20 cellular contexts compared by ENCODE assay signal in genomic region chr7:70133291-70133690, GRCh38.
DNase-seq lines count a peak whose midpoint lies in the region; ATAC-seq and TF ChIP-seq lines count a peak whose summit lies in the region.
"Had no signal": no experiment of that assay in that cellular context is flagged by ENCODE, and none has a peak within 500 bp of the region (broad histone marks: within the 10 kb centered on the region; RNA-seq: fewer than 3 reads in every experiment).

No MANE protein-coding gene starts in this region.

- H3F3A ChIP-seq in SK-N-SH (replicated peaks; ENCODE audit: insufficient read depth), result no peaks in the 10 kb centered on the region

- H4K20me1 ChIP-seq in SK-N-SH (ENCODE audit: insufficient read depth), result no peaks in the 10 kb centered on the region

- no peaks in the 10 kb centered on the region for H3K36me3 Mint-ChIP-seq in glutamatergic neuron (ENCODE audit: unreplicated experiment)
- H3K36me3 Mint-ChIP-seq: CD8-positive, alpha-beta T cell had no signal

- no peak overlapping the region for H3K4me3 ChIP-seq in SK-N-SH (ENCODE audit: low read depth in 2 of 2, low read length in 1 of 2)
- H3K4me3 ChIP-seq: PC-9 had no signal

- H3K36me3 ChIP-seq in SK-N-SH (replicated peaks in 1 of 2; ENCODE audit: control insufficient read depth in 1 of 2, insufficient read depth in 2 of 2, low read length in 1 of 2), result no peaks in the 10 kb centered on the region

- H3K4me1 ChIP-seq in SK-N-SH (ENCODE audit: control insufficient read depth in 1 of 2, insufficient read depth in 2 of 2, low read depth in 1 of 2, low read length in 1 of 2), result peaks cover 0 to 46% of the 10 kb centered on the region in 2 experiments; a peak in 2 of 4 replicates

- TF ChIP-seq RAD21 in SK-N-SH (IDR thresholded peaks at IDR 0.05; ENCODE audit: low read length), result no peak

- no peak overlapping the region for H3K9ac ChIP-seq in SK-N-SH

- CTCF ChIA-PET in SK-N-SH (lab: Yijun Ruan, JAX), result interaction anchor here (0.8 to 5.6 kb wide), 16 partner anchors 9 to 565 kb away, joined by 3 to 31 read pairs (median 5); no protein-coding TSS in a partner anchor

- no peak overlapping the region for H3K4me3 Mint-ChIP-seq in glutamatergic neuron (ENCODE audit: unreplicated experiment)
- H3K4me3 Mint-ChIP-seq: CD8-positive, alpha-beta T cell; IgD-negative memory B cell had no signal

- H3K9me3 Mint-ChIP-seq in glutamatergic neuron (ENCODE audit: unreplicated experiment), result no peaks in the 10 kb centered on the region
- H3K9me3 Mint-ChIP-seq: CD8-positive, alpha-beta T cell had no signal

- H3K27ac Mint-ChIP-seq in glutamatergic neuron (ENCODE audit: unreplicated experiment), result peak overlapping the region; percentile 40
- H3K27ac Mint-ChIP-seq: CD8-positive, alpha-beta T cell; IgD-negative memory B cell had no signal

- no peaks in the 10 kb centered on the region for H3K9me3 ChIP-seq in SK-N-SH

- DNase-seq in DMS 273 (lab: John Stamatoyannopoulos, UW; ENCODE audit: unreplicated experiment), result peak; percentile 71
- no peak for DNase-seq in DMS 273 treated with DMSO at 0.1 percent for 48 hours (lab: John Stamatoyannopoulos, UW)
- no peak for DNase-seq in SK-N-SH
- no peak for DNase-seq in glutamatergic neuron
- DNase-seq in DMS79 (lab: John Stamatoyannopoulos, UW), result no peak
- DNase-seq in T-helper 9 cell, result no peak
- no peak for DNase-seq in effector CD4-positive, alpha-beta T cell
- DNase-seq: ACHN; C1 segment of cervical spinal cord; CD8-positive, alpha-beta T cell; DMS53; EL; GF-D8; NCI-H510A; PC-9; SHP77 treated with DMSO at 0.1 percent for 48 hours had no signal

- peaks cover 47% of the 10 kb centered on the region for H3K4me1 Mint-ChIP-seq in glutamatergic neuron (ENCODE audit: low read depth, unreplicated experiment)
- H3K4me1 Mint-ChIP-seq: IgD-negative memory B cell had no signal

- no peak overlapping the region for H3K4me2 ChIP-seq in SK-N-SH
- H3K4me2 ChIP-seq: PC-9 had no signal

- TF ChIP-seq EP300 in SK-N-SH (IDR thresholded peaks at IDR 0.05; ENCODE audit: borderline replicate concordance in 1 of 2, low read depth in 1 of 2, low read length in 1 of 2), result no peak

- no peaks in the 10 kb centered on the region for H3K27me3 Mint-ChIP-seq in glutamatergic neuron (ENCODE audit: unreplicated experiment)
- H3K27me3 Mint-ChIP-seq: IgD-negative memory B cell had no signal

- no peak overlapping the region for H2AFZ ChIP-seq in SK-N-SH (ENCODE audit: low read depth)
- H2AFZ ChIP-seq: PC-9 had no signal

- H3K27ac ChIP-seq in SK-N-SH (ENCODE audit: low read depth in 2 of 2, low read length in 1 of 2), result peak overlapping the region in 1 of 2 experiments; percentile 80; a peak in 2 of 4 replicates
- H3K27ac ChIP-seq: 22Rv1, PC-9, RWPE1 had no signal

- no peaks in the 10 kb centered on the region for H3K79me2 ChIP-seq in SK-N-SH (ENCODE audit: insufficient read depth)

- H3K9me2 ChIP-seq in SK-N-SH, result no peaks in the 10 kb centered on the region

- POLR2A ChIA-PET in SK-N-SH (lab: Yijun Ruan, JAX), result interaction anchor here (0.8 to 0.9 kb wide), 2 partner anchors 20 to 69 kb away, joined by 3 read pairs; no protein-coding TSS in a partner anchor

- no peaks in the 10 kb centered on the region for H3K27me3 ChIP-seq in SK-N-SH (ENCODE audit: insufficient read depth)

- TF ChIP-seq CTCF in SK-N-SH (IDR thresholded peaks at IDR 0.05), result no peak
- TF ChIP-seq CTCF in glutamatergic neuron (IDR thresholded peaks at IDR 0.05; ENCODE audit: partially characterized antibody, unreplicated experiment), result no peak

- peak; percentile 33 for ATAC-seq in SK-N-SH treated with all-trans-retinoic acid at 6 μM for 48 hours
- ATAC-seq: CD8-positive, alpha-beta T cell had no signal

TF ChIP-seq in SK-N-SH treated with all-trans-retinoic acid at 6 μM for 48 hours, 23 proteins besides CTCF, POLR2A, EP300 and RAD21 (continues in another document):
- TF ChIP-seq BACH2 (CRISPR knock-in tag; IDR thresholded peaks at IDR 0.05; ENCODE audit: borderline replicate concordance) (no peak), OSR1 (CRISPR knock-in tag; IDR thresholded peaks at IDR 0.05) (no peak), TCF4 (CRISPR knock-in tag; IDR thresholded peaks at IDR 0.05; ENCODE audit: borderline replicate concordance) (no peak), ZFP3 (CRISPR knock-in tag; IDR thresholded peaks at IDR 0.05) (no peak), ZNF8 (CRISPR knock-in tag; IDR thresholded peaks at IDR 0.05) (no peak), ESRRG (CRISPR knock-in tag; IDR thresholded peaks at IDR 0.05) (no peak)
- TF ChIP-seq, protein P1, sequence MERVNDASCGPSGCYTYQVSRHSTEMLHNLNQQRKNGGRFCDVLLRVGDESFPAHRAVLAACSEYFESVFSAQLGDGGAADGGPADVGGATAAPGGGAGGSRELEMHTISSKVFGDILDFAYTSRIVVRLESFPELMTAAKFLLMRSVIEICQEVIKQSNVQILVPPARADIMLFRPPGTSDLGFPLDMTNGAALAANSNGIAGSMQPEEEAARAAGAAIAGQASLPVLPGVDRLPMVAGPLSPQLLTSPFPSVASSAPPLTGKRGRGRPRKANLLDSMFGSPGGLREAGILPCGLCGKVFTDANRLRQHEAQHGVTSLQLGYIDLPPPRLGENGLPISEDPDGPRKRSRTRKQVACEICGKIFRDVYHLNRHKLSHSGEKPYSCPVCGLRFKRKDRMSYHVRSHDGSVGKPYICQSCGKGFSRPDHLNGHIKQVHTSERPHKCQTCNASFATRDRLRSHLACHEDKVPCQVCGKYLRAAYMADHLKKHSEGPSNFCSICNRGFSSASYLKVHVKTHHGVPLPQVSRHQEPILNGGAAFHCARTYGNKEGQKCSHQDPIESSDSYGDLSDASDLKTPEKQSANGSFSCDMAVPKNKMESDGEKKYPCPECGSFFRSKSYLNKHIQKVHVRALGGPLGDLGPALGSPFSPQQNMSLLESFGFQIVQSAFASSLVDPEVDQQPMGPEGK (CRISPR knock-in tag; IDR thresholded peaks at IDR 0.05; ENCODE audit: borderline replicate concordance), result no peak

TF ChIP-seq in SK-N-SH, 30 proteins besides CTCF, POLR2A, EP300 and RAD21 (continues in another document):
- TF ChIP-seq MEF2A (IDR thresholded peaks at IDR 0.05; ENCODE audit: borderline replicate concordance, low read depth) (no peak), JUND (IDR thresholded peaks at IDR 0.05) (no peak), TAF1 (IDR thresholded peaks at IDR 0.05; ENCODE audit: borderline replicate concordance, low read depth, low read length) (no peak), ELF1 (IDR thresholded peaks at IDR 0.05) (no peak), EZH2phosphoT487 (IDR thresholded peaks at IDR 0.05; ENCODE audit: borderline replicate concordance, low read depth) (no peak), TCF12 (IDR thresholded peaks at IDR 0.05) (no peak), GATA2 (CRISPR knock-in tag; IDR thresholded peaks at IDR 0.05) (no peak), MXI1 (IDR thresholded peaks at IDR 0.05; ENCODE audit: low read depth, low read length) (no peak), FOXJ3 (CRISPR knock-in tag; IDR thresholded peaks at IDR 0.05) (no peak)
- TF ChIP-seq, protein P2, sequence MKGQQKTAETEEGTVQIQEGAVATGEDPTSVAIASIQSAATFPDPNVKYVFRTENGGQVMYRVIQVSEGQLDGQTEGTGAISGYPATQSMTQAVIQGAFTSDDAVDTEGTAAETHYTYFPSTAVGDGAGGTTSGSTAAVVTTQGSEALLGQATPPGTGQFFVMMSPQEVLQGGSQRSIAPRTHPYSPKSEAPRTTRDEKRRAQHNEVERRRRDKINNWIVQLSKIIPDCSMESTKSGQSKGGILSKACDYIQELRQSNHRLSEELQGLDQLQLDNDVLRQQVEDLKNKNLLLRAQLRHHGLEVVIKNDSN (IDR thresholded peaks at IDR 0.05; ENCODE audit: borderline replicate concordance, low read depth), result no peak
- TF ChIP-seq, protein P3, sequence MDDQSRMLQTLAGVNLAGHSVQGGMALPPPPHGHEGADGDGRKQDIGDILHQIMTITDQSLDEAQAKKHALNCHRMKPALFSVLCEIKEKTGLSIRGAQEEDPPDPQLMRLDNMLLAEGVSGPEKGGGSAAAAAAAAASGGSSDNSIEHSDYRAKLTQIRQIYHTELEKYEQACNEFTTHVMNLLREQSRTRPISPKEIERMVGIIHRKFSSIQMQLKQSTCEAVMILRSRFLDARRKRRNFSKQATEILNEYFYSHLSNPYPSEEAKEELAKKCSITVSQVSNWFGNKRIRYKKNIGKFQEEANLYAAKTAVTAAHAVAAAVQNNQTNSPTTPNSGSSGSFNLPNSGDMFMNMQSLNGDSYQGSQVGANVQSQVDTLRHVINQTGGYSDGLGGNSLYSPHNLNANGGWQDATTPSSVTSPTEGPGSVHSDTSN (IDR thresholded peaks at IDR 0.05), result no peak
- TF ChIP-seq, protein P4, sequence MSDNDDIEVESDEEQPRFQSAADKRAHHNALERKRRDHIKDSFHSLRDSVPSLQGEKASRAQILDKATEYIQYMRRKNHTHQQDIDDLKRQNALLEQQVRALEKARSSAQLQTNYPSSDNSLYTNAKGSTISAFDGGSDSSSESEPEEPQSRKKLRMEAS (IDR thresholded peaks at IDR 0.05; ENCODE audit: low read depth), result no peak
- TF ChIP-seq, protein P5, sequence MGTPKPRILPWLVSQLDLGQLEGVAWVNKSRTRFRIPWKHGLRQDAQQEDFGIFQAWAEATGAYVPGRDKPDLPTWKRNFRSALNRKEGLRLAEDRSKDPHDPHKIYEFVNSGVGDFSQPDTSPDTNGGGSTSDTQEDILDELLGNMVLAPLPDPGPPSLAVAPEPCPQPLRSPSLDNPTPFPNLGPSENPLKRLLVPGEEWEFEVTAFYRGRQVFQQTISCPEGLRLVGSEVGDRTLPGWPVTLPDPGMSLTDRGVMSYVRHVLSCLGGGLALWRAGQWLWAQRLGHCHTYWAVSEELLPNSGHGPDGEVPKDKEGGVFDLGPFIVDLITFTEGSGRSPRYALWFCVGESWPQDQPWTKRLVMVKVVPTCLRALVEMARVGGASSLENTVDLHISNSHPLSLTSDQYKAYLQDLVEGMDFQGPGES (IDR thresholded peaks at IDR 0.05; ENCODE audit: low read depth, low read length), result no peak
- TF ChIP-seq, protein P6, sequence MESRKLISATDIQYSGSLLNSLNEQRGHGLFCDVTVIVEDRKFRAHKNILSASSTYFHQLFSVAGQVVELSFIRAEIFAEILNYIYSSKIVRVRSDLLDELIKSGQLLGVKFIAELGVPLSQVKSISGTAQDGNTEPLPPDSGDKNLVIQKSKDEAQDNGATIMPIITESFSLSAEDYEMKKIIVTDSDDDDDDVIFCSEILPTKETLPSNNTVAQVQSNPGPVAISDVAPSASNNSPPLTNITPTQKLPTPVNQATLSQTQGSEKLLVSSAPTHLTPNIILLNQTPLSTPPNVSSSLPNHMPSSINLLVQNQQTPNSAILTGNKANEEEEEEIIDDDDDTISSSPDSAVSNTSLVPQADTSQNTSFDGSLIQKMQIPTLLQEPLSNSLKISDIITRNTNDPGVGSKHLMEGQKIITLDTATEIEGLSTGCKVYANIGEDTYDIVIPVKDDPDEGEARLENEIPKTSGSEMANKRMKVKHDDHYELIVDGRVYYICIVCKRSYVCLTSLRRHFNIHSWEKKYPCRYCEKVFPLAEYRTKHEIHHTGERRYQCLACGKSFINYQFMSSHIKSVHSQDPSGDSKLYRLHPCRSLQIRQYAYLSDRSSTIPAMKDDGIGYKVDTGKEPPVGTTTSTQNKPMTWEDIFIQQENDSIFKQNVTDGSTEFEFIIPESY (IDR thresholded peaks at IDR 0.05; ENCODE audit: borderline replicate concordance, low read depth), result no peak
